Comparison of ENCODE assay signal across 1 cellular context in genomic region chr6:16168858-16169257, GRCh38.
TF ChIP-seq lines count a peak whose summit lies in the region.

No MANE protein-coding gene starts in this region.

TF ChIP-seq in H1, 55 proteins besides CTCF, POLR2A, EP300 and RAD21:
- TF ChIP-seq RNF2 (IDR thresholded peaks at IDR 0.05; ENCODE audit: borderline replicate concordance, low read depth, low read length, missing control alignments, poor library complexity, severe bottlenecking) (no peak), EZH2 (IDR thresholded peaks at IDR 0.05; ENCODE audit: low read depth, low read length, severe bottlenecking) (no peak), RFX5 (IDR thresholded peaks at IDR 0.05; ENCODE audit: borderline replicate concordance, low read depth, low read length) (no peak), YY1 (IDR thresholded peaks at IDR 0.05; ENCODE audit: low read depth, low read length) (peak; percentile 55; the same call in 1 of the 2 replicates)
